ENCODE assay signal across 1 cellular context in the genomic region with DNA sequence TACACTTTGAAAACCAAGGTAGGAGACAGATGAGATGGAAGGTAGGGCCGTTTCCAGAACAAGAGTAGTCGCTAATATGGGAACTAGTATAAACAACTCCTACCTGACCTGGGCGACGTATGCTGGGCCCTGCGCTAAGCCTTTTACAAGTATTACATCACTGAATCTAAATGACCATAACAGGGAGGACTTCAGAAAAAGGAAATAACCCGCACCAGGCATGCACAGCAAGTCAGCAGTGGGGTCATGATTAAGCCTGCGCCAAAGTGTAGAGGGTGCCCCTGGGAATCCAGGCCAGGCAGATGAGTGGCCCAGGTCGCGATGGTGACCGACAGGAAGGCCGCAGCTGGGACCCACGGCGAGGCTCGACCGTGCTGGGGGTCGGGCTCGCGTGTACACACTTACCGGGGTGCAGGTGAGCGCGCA.
TF ChIP-seq lines count a peak whose summit lies in the region.

No MANE protein-coding gene starts in this region.

TF ChIP-seq in H1, 55 proteins besides CTCF, POLR2A, EP300 and RAD21:
- no peak for TF ChIP-seq RFX5 (IDR thresholded peaks at IDR 0.05; ENCODE audit: borderline replicate concordance, low read depth, low read length)
- TF ChIP-seq, protein P1, sequence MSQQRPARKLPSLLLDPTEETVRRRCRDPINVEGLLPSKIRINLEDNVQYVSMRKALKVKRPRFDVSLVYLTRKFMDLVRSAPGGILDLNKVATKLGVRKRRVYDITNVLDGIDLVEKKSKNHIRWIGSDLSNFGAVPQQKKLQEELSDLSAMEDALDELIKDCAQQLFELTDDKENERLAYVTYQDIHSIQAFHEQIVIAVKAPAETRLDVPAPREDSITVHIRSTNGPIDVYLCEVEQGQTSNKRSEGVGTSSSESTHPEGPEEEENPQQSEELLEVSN (IDR thresholded peaks at IDR 0.05): no peak
- TF ChIP-seq RXRA (IDR thresholded peaks at IDR 0.05; ENCODE audit: insufficient read depth, low read depth, low read length): no peak
- TF ChIP-seq, protein P2, sequence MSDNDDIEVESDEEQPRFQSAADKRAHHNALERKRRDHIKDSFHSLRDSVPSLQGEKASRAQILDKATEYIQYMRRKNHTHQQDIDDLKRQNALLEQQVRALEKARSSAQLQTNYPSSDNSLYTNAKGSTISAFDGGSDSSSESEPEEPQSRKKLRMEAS (IDR thresholded peaks at IDR 0.05): no peak
- TF ChIP-seq CHD2 (IDR thresholded peaks at IDR 0.05; ENCODE audit: low read length): no peak
- TF ChIP-seq TAF1 (IDR thresholded peaks at IDR 0.05; ENCODE audit: low read depth, low read length): no peak
